In the genomic region with DNA sequence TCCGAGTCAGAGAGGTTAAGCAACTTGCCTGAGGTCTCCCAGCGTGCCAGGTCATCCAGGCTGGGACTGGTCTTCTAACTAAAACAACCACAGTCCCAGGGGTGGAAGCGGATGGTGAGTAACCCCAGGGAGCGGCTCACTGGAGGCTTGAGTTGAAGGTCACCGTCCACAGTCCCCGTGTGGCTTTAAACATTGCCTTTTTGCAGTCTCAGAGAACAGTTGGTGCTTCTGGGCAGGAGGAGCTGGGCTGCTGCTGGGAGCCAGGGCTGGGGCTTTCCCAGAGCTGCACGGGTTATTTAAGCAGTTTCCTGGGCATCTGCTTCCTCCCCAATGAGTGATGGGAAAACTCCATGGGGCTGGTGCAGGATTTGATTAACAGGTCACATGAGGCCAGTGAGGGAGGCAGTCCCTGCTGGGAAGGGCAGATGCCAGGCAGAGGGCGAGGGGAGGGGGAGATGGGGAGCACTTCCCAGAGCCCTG, we compare ENCODE assay signal across 8 cellular contexts. TPM values are rescaled to one million over a fixed set of nuclear protein-coding genes. Genes with fewer than 3 reads are reported as not detected.
DNase-seq lines count a peak whose midpoint lies in the region; ATAC-seq and TF ChIP-seq lines count a peak whose summit lies in the region.

No MANE protein-coding gene starts in this region.

- DNase-seq in BE2C (peak; percentile 72), NCI-H2196 (lab: John Stamatoyannopoulos, UW; ENCODE audit: unreplicated experiment) (peak; percentile 71), endodermal cell (peak; percentile 60), NCI-H526 treated with DMSO at 0.1 percent for 48 hours (lab: John Stamatoyannopoulos, UW) (no peak), NCI-H2081 treated with DMSO at 0.1 percent for 48 hours (lab: John Stamatoyannopoulos, UW) (no peak)
- DNase-seq in natural killer cell treated with Interleukin-12 subunit alpha and Interleukin-12 subunit beta and Interleukin-15 and Interleukin-18, amount 100 ng/mL, for 72 hours (ENCODE audit: low spot score): no peak
- no peak for DNase-seq in CD4-positive, alpha-beta T cell

- H3K4me3 ChIP-seq in BE2C (ENCODE audit: low read depth, low read length): peak overlapping the region; percentile 27
- H3K4me3 ChIP-seq in endodermal cell (ENCODE audit: low read length): no peak overlapping the region
- H3K4me3 ChIP-seq in mesodermal cell (ENCODE audit: extremely low read depth, insufficient read depth, low read length, poor library complexity, severe bottlenecking): no peak overlapping the region

- H3K9ac ChIP-seq in endodermal cell (ENCODE audit: extremely low read depth, low read length, poor library complexity, severe bottlenecking): no peak overlapping the region

- CTCF ChIA-PET in CD4-positive, alpha-beta T cell (lab: Charles Lee): no interaction called here

- POLR2A ChIA-PET in CD4-positive, alpha-beta T cell (lab: Charles Lee): no interaction called here

- no peak for ATAC-seq in natural killer cell treated with Interleukin-12 subunit alpha and Interleukin-12 subunit beta and Interleukin-15 and Interleukin-18, amount 100 ng/mL, for 72 hours
- ATAC-seq in CD4-positive, alpha-beta T cell (ENCODE audit: poor library complexity): no peak

- H3K9me3 ChIP-seq in BE2C: no peaks in the 10 kb centered on the region
- no peaks in the 10 kb centered on the region for H3K9me3 ChIP-seq in endodermal cell (ENCODE audit: control insufficient read depth, low read length)
- no peaks in the 10 kb centered on the region for H3K9me3 ChIP-seq in mesodermal cell (ENCODE audit: control insufficient read depth, low read length)
- no peaks in the 10 kb centered on the region for H3K9me3 ChIP-seq in CD4-positive, alpha-beta T cell (ENCODE audit: control insufficient read depth, low read length)

- TF ChIP-seq CTCF in BE2C (IDR thresholded peaks at IDR 0.05; ENCODE audit: low read depth, low read length) (no peak), endodermal cell (conservative IDR thresholded peaks at IDR 0.05) (no peak)
- TF ChIP-seq CTCF in CD4-positive, alpha-beta T cell (IDR thresholded peaks at IDR 0.05): no peak

- H3K27ac Mint-ChIP-seq in endodermal cell: peak overlapping the region; percentile 12
- H3K27ac Mint-ChIP-seq in natural killer cell treated with Interleukin-12 subunit alpha and Interleukin-12 subunit beta and Interleukin-15 and Interleukin-18, amount 100 ng/mL, for 72 hours: no peak overlapping the region
- no peak overlapping the region for H3K27ac Mint-ChIP-seq in CD4-positive, alpha-beta T cell

- no peaks in the 10 kb centered on the region for H3K27me3 ChIP-seq in BE2C
- no peaks in the 10 kb centered on the region for H3K27me3 ChIP-seq in endodermal cell (ENCODE audit: control insufficient read depth, insufficient read depth, low read length, poor library complexity, severe bottlenecking)
- no peaks in the 10 kb centered on the region for H3K27me3 ChIP-seq in CD4-positive, alpha-beta T cell (ENCODE audit: control insufficient read depth, insufficient read depth, low read length)

- intact Hi-C loops in CD4-positive, alpha-beta T cell (cut with DNase I, micrococcal nuclease): no loop called here

- peaks cover 48% of the 10 kb centered on the region for H3K27me3 Mint-ChIP-seq in endodermal cell (ENCODE audit: insufficient read depth)
- H3K27me3 Mint-ChIP-seq in natural killer cell treated with Interleukin-12 subunit alpha and Interleukin-12 subunit beta and Interleukin-15 and Interleukin-18, amount 100 ng/mL, for 72 hours: peaks cover 0 to 12% of the 10 kb centered on the region in 2 donors
- H3K27me3 Mint-ChIP-seq in CD4-positive, alpha-beta T cell: peaks cover 37% of the 10 kb centered on the region

- no peaks in the 10 kb centered on the region for H3K36me3 ChIP-seq in BE2C
- no peaks in the 10 kb centered on the region for H3K36me3 ChIP-seq in endodermal cell (ENCODE audit: control insufficient read depth, insufficient read depth, low read length)
- no peaks in the 10 kb centered on the region for H3K36me3 ChIP-seq in mesodermal cell (ENCODE audit: control insufficient read depth, insufficient read depth, low read length)

- no peaks in the 10 kb centered on the region for H3K36me3 Mint-ChIP-seq in endodermal cell (ENCODE audit: low read depth)
- no peaks in the 10 kb centered on the region for H3K36me3 Mint-ChIP-seq in natural killer cell treated with Interleukin-12 subunit alpha and Interleukin-12 subunit beta and Interleukin-15 and Interleukin-18, amount 100 ng/mL, for 72 hours
- no peaks in the 10 kb centered on the region for H3K36me3 Mint-ChIP-seq in CD4-positive, alpha-beta T cell (ENCODE audit: low read depth)

- peaks cover 6% of the 10 kb centered on the region; the same call in 1 of the 2 replicates for H3K4me1 ChIP-seq in BE2C
- peaks cover 6% of the 10 kb centered on the region for H3K4me1 ChIP-seq in endodermal cell (ENCODE audit: control insufficient read depth, insufficient read depth, low read length)
- H3K4me1 ChIP-seq in mesodermal cell (ENCODE audit: control insufficient read depth, insufficient read depth, low read length, poor library complexity, severe bottlenecking): peaks cover 19% of the 10 kb centered on the region

- WGBS in endodermal cell (ENCODE audit: insufficient coverage in 1 of 2, insufficient read length in 1 of 2), 2 experiments: 63 to 68% methylated on average over 7 to 8 of the region's 8 CpGs
- WGBS in mesodermal cell (ENCODE audit: insufficient coverage in 2 of 2), 2 experiments: 64 to 67% methylated on average over 8 of the region's 8 CpGs

- H3K27ac ChIP-seq in endodermal cell (ENCODE audit: low read depth, low read length) (peak overlapping the region; percentile 69), mesodermal cell (ENCODE audit: low read depth, low read length, severe bottlenecking) (peak overlapping the region; percentile 45)
- H3K27ac ChIP-seq in CD4-positive, alpha-beta T cell (ENCODE audit: low read depth, low read length): no peak overlapping the region

- no peaks in the 10 kb centered on the region for H3K9me3 Mint-ChIP-seq in endodermal cell
- no peaks in the 10 kb centered on the region for H3K9me3 Mint-ChIP-seq in natural killer cell treated with Interleukin-12 subunit alpha and Interleukin-12 subunit beta and Interleukin-15 and Interleukin-18, amount 100 ng/mL, for 72 hours
- no peaks in the 10 kb centered on the region for H3K9me3 Mint-ChIP-seq in CD4-positive, alpha-beta T cell

- H3K4me1 Mint-ChIP-seq in endodermal cell: peaks cover 26% of the 10 kb centered on the region
- no peaks in the 10 kb centered on the region for H3K4me1 Mint-ChIP-seq in natural killer cell treated with Interleukin-12 subunit alpha and Interleukin-12 subunit beta and Interleukin-15 and Interleukin-18, amount 100 ng/mL, for 72 hours (ENCODE audit: low read depth in 2 of 2)
- H3K4me1 Mint-ChIP-seq in CD4-positive, alpha-beta T cell (ENCODE audit: low read depth): no peaks in the 10 kb centered on the region

- H3K4me3 Mint-ChIP-seq in endodermal cell: no peak overlapping the region
- no peak overlapping the region for H3K4me3 Mint-ChIP-seq in natural killer cell treated with Interleukin-12 subunit alpha and Interleukin-12 subunit beta and Interleukin-15 and Interleukin-18, amount 100 ng/mL, for 72 hours
- H3K4me3 Mint-ChIP-seq in CD4-positive, alpha-beta T cell: no peak overlapping the region

RNA-seq across cellular contexts. Expression of gene ARHGEF10L, which starts 12.3 kb away (rescaled TPM):
- 15.4 TPM for polyA plus RNA-seq in BE2C (2012; ENCODE audit: insufficient read depth, insufficient read length, low read depth)
- total RNA-seq in endodermal cell: 10 to 100 TPM in 1 of 2 donors, 1 to 10 TPM in 1; 5.2 to 10.5 TPM
- 27.7 TPM for polyA plus RNA-seq in endodermal cell (2013, experiment 1 of 2)
- polyA plus RNA-seq in endodermal cell (2013, experiment 2 of 2): 26.5 TPM
- polyA plus RNA-seq in mesodermal cell (2013, experiment 1 of 2): 18.2 TPM
- 14.2 TPM for polyA plus RNA-seq in mesodermal cell (2013, experiment 2 of 2)
- not detected for total RNA-seq in natural killer cell treated with Interleukin-12 subunit alpha and Interleukin-12 subunit beta and Interleukin-15 and Interleukin-18, amount 100 ng/mL, for 72 hours
- under 1 TPM; 0.11 to 0.22 TPM for total RNA-seq in CD4-positive, alpha-beta T cell

Comparison
In these comparisons a context has a peak if more than half of its experiments do, and no peak if none do; other contexts are left out.
1. DNase-seq: peak in BE2C (single experiment), NCI-H2196 (single experiment) and endodermal cell (single experiment); none in NCI-H526 treated with DMSO at 0.1 percent for 48 hours (single experiment), natural killer cell treated with Interleukin-12 subunit alpha and Interleukin-12 subunit beta and Interleukin-15 and Interleukin-18, amount 100 ng/mL, for 72 hours (single experiment), CD4-positive, alpha-beta T cell (0 of 10) and NCI-H2081 treated with DMSO at 0.1 percent for 48 hours (single experiment).
2. RNA of gene ARHGEF10L, which starts 12.3 kb away (total RNA-seq): 5.2 to 10.5 TPM in endodermal cell; 0.11 to 0.22 TPM in CD4-positive, alpha-beta T cell and not detected in natural killer cell treated with Interleukin-12 subunit alpha and Interleukin-12 subunit beta and Interleukin-15 and Interleukin-18, amount 100 ng/mL, for 72 hours; every median in the first group is over 4 times any median in the second.